In the genomic region with DNA sequence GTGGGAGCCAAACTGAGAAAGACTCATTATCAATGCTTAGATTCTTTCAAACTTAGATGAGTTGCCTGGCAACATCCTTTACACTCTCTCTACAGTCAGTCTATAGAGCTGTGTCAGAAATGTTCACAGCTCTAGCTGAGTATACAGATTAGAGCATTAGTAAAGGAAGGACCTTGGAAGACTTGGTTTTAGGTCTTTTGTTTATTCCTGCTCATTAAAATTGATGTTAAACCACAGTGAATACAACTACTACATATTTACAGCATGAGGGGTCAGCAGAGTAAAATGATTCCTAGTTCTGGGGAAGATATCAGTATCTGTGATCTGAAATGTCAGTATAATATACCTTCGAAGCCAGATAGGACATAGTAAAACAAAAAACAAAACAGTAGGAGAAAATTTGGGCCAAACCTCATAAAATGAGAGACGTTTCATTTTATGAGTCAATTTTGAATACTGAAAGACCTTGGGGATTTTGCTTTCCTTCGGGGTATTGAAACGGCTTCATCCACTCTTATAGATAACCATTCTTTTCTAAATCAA, we compare ENCODE assay signal across 14 cellular contexts.
DNase-seq lines count a peak whose midpoint lies in the region; ATAC-seq and TF ChIP-seq lines count a peak whose summit lies in the region.
"Had no signal": no experiment of that assay in that cellular context is flagged by ENCODE, and none has a peak within 500 bp of the region (broad histone marks: within the 10 kb centered on the region; RNA-seq: fewer than 3 reads in every experiment).

No MANE protein-coding gene starts in this region.

- CTCF ChIA-PET in A673 (lab: Charles Lee): no interaction called here

- peak overlapping the region; percentile 90 for H3K27ac Mint-ChIP-seq in endodermal cell
- peak overlapping the region; percentile 95 to 98 (median 97) for H3K27ac Mint-ChIP-seq in nephron
- H3K27ac Mint-ChIP-seq: CD4-positive, CD25-positive, alpha-beta regulatory T cell; naive thymus-derived CD8-positive, alpha-beta T cell had no signal

- H3K9me3 Mint-ChIP-seq in endodermal cell: no peaks in the 10 kb centered on the region
- no peaks in the 10 kb centered on the region for H3K9me3 Mint-ChIP-seq in nephron
- H3K9me3 Mint-ChIP-seq: naive thymus-derived CD8-positive, alpha-beta T cell had no signal

- H3K27me3 ChIP-seq in endodermal cell (ENCODE audit: control insufficient read depth, insufficient read depth, low read length, poor library complexity, severe bottlenecking): peaks cover 12% of the 10 kb centered on the region
- no peaks in the 10 kb centered on the region for H3K27me3 ChIP-seq in A673 (replicated peaks; ENCODE audit: insufficient read depth, low read depth, low read length, poor library complexity)

- BruUV-seq in A673 (replicated peaks; lab: Mats Ljungman, UMichigan): no TSS peak

- POLR2A ChIA-PET in A673 (lab: Charles Lee; ENCODE audit: low non-redundant PET): no interaction called here

- TF ChIP-seq CTCF in endodermal cell (conservative IDR thresholded peaks at IDR 0.05): no peak
- no peak for TF ChIP-seq CTCF in nephron (IDR thresholded peaks at IDR 0.05; ENCODE audit: unreplicated experiment in 3 of 3)
- no peak for TF ChIP-seq CTCF in A673 (conservative IDR thresholded peaks at IDR 0.05; ENCODE audit: low read depth, low read length)

- peaks cover 2% of the 10 kb centered on the region for H3K36me3 Mint-ChIP-seq in endodermal cell (ENCODE audit: low read depth)
- peaks cover 6% of the 10 kb centered on the region for H3K36me3 Mint-ChIP-seq in nephron (ENCODE audit: low read depth)
- H3K36me3 Mint-ChIP-seq: CD4-positive, CD25-positive, alpha-beta regulatory T cell had no signal

- H3K27ac ChIP-seq in endodermal cell (ENCODE audit: low read depth, low read length) (peak overlapping the region; percentile 96), A673 (ENCODE audit: low read depth, low read length, poor library complexity, severe bottlenecking) (no peak overlapping the region)

- 88% methylated on average over 4 of the region's 4 CpGs; no CpG with 5 or more reads in 1 of the 2 experiments for WGBS in endodermal cell (ENCODE audit: insufficient coverage in 1 of 2, insufficient read length in 1 of 2), 2 experiments

- peak overlapping the region; percentile 50 for H3K4me3 ChIP-seq in endodermal cell (ENCODE audit: low read length)
- no peak overlapping the region for H3K4me3 ChIP-seq in A673 (ENCODE audit: low read depth, low read length, poor library complexity, severe bottlenecking)

- H3K36me3 ChIP-seq in endodermal cell (ENCODE audit: control insufficient read depth, insufficient read depth, low read length) (no peaks in the 10 kb centered on the region), A673 (ENCODE audit: insufficient read depth, low read length, poor library complexity, severe bottlenecking) (no peaks in the 10 kb centered on the region)

- H3K4me1 Mint-ChIP-seq in endodermal cell (peaks cover 64% of the 10 kb centered on the region), nephron (peaks cover 77% of the 10 kb centered on the region)

- no peak for ATAC-seq in GM18861 (IDR thresholded peaks at IDR 0.05; ENCODE audit: unreplicated experiment)
- no peak for ATAC-seq in GM18870 (IDR thresholded peaks at IDR 0.05; ENCODE audit: unreplicated experiment)
- ATAC-seq: naive thymus-derived CD8-positive, alpha-beta T cell had no signal

- H3K9ac ChIP-seq in endodermal cell (ENCODE audit: extremely low read depth, low read length, poor library complexity, severe bottlenecking): peak overlapping the region; percentile 35

- intact Hi-C loops in A673 (cut with micrococcal nuclease; ENCODE audit: unreplicated experiment): no loop called here

- H3K27me3 Mint-ChIP-seq in endodermal cell (ENCODE audit: insufficient read depth) (no peaks in the 10 kb centered on the region), nephron (ENCODE audit: low read depth) (no peaks in the 10 kb centered on the region)
- H3K27me3 Mint-ChIP-seq: naive thymus-derived CD8-positive, alpha-beta T cell had no signal

- H3K4me3 Mint-ChIP-seq in endodermal cell (peak overlapping the region; percentile 10), nephron (peak overlapping the region; percentile 75 to 83 (median 83))
- H3K4me3 Mint-ChIP-seq: CD4-positive, CD25-positive, alpha-beta regulatory T cell; naive thymus-derived CD8-positive, alpha-beta T cell had no signal

- peaks cover 17% of the 10 kb centered on the region for H3K4me1 ChIP-seq in endodermal cell (ENCODE audit: control insufficient read depth, insufficient read depth, low read length)
- H3K4me1 ChIP-seq in A673 (ENCODE audit: insufficient read depth, low read length, poor library complexity, severe bottlenecking): peaks cover 3% of the 10 kb centered on the region

- peak; percentile 58 for DNase-seq in EH (ENCODE audit: low read depth)
- peak; percentile 25 for DNase-seq in NCI-H1694 treated with DMSO at 0.1 percent for 48 hours (lab: John Stamatoyannopoulos, UW)
- DNase-seq in endodermal cell: no peak
- no peak for DNase-seq in SIG-M5 (lab: John Stamatoyannopoulos, UW)
- no peak for DNase-seq in A673 (ENCODE audit: low spot score)
- DNase-seq: activated CD4-positive, CD25-positive, alpha-beta regulatory T cell; activated effector memory CD4-positive, alpha-beta T cell treated with Interleukin-2 at 50 U/mL for 16 hours; CD4-positive, CD25-positive, alpha-beta regulatory T cell; naive thymus-derived CD8-positive, alpha-beta T cell; NCI-H146; stimulated activated naive CD4-positive, alpha-beta T cell had no signal

- no peaks in the 10 kb centered on the region for H3K9me3 ChIP-seq in endodermal cell (ENCODE audit: control insufficient read depth, low read length)
- H3K9me3 ChIP-seq in A673 (ENCODE audit: low read depth, low read length, poor library complexity, severe bottlenecking): no peaks in the 10 kb centered on the region

Comparison
In these comparisons a context has a peak if more than half of its experiments do, and no peak if none do; other contexts are left out.
1. DNase-seq: peak in EH (single experiment) and NCI-H1694 treated with DMSO at 0.1 percent for 48 hours (single experiment); none in endodermal cell (single experiment), SIG-M5 (single experiment) and A673 (single experiment).